In genomic region chr6:96521267-96521624, GRCh38 we compare ENCODE assay signal across 8 cellular contexts. TPM values are rescaled to one million over a fixed set of nuclear protein-coding genes. Genes with fewer than 3 reads are reported as not detected.
DNase-seq lines count a peak whose midpoint lies in the region; ATAC-seq and TF ChIP-seq lines count a peak whose summit lies in the region.

No MANE protein-coding gene starts in this region.

- H3K27me3 Mint-ChIP-seq in MCF 10A (ENCODE audit: insufficient read depth, unreplicated experiment) = no peaks in the 10 kb centered on the region
- H3K27me3 Mint-ChIP-seq in memory B cell = no peaks in the 10 kb centered on the region

- peaks cover 3 to 4% of the 10 kb centered on the region in 2 donors for H3K4me1 ChIP-seq in aorta (ENCODE audit: control insufficient read depth in 1 of 2, insufficient read depth in 2 of 2, low read length in 2 of 2)

- TF ChIP-seq CTCF in MCF 10A (IDR thresholded peaks at IDR 0.05; ENCODE audit: unreplicated experiment) = no peak

- ATAC-seq in HG03432 (IDR thresholded peaks at IDR 0.05; ENCODE audit: unreplicated experiment) = peak; percentile 22
- ATAC-seq in memory B cell (ENCODE audit: low read depth) = peak; percentile 28
- ATAC-seq in aorta (ENCODE audit: low FRiP score) = peak; percentile 51

- peak overlapping the region in 1 of 2 donors; percentile 13 for H3K27ac ChIP-seq in aorta (ENCODE audit: low read depth in 1 of 2, low read length in 2 of 2)

- H3K4me3 ChIP-seq in aorta (ENCODE audit: low read length in 2 of 2) = peak overlapping the region; percentile 79 to 90

- H3K36me3 Mint-ChIP-seq in MCF 10A (ENCODE audit: insufficient read depth, unreplicated experiment) (peaks cover 20% of the 10 kb centered on the region), memory B cell (peaks cover 1% of the 10 kb centered on the region)

- CTCF ChIA-PET in MCF 10A (lab: Yijun Ruan, JAX) = no interaction called here

- POLR2A ChIA-PET in MCF 10A (lab: Yijun Ruan, JAX) = interaction anchor here (0.7 to 0.9 kb wide), 2 partner anchors 24 to 127 kb away, joined by 3 read pairs; no protein-coding TSS in a partner anchor

- H3K36me3 ChIP-seq in aorta (ENCODE audit: control insufficient read depth in 1 of 2, insufficient read depth in 2 of 2, low read length in 1 of 2) = no peaks in the 10 kb centered on the region

- H3K4me3 Mint-ChIP-seq in MCF 10A (ENCODE audit: unreplicated experiment) = peak overlapping the region; percentile 98
- peak overlapping the region; percentile 99 for H3K4me3 Mint-ChIP-seq in memory B cell

- H3K9me3 ChIP-seq in aorta (ENCODE audit: control insufficient read depth, low read length) = no peaks in the 10 kb centered on the region

- BruUV-seq in MCF 10A (replicated peaks; lab: Mats Ljungman, UMichigan) = no TSS peak

- H3K9me3 Mint-ChIP-seq in MCF 10A (ENCODE audit: unreplicated experiment) (no peaks in the 10 kb centered on the region), memory B cell (no peaks in the 10 kb centered on the region)

- H3K4me1 Mint-ChIP-seq in MCF 10A (ENCODE audit: insufficient read depth, unreplicated experiment) (peaks cover 17% of the 10 kb centered on the region), memory B cell (peaks cover 18% of the 10 kb centered on the region)

- peak; percentile 42 for DNase-seq in NCI-H510A treated with DMSO at 0.1 percent for 48 hours (lab: John Stamatoyannopoulos, UW)
- DNase-seq in NCI-H510A (lab: John Stamatoyannopoulos, UW) = no peak
- DNase-seq in MCF 10A (ENCODE audit: unreplicated experiment) = no peak
- no peak for DNase-seq in memory B cell (ENCODE audit: low spot score in 2 of 2)
- no peak for DNase-seq in aorta
- DNase-seq in NK-92 treated with Interleukin-12 subunit alpha and Interleukin-12 subunit beta, amount 100 ng/mL, for 24 hours (lab: John Stamatoyannopoulos, UW) = no peak
- no peak for DNase-seq in SKM-1 (lab: John Stamatoyannopoulos, UW; ENCODE audit: unreplicated experiment)

- H3K27ac Mint-ChIP-seq in MCF 10A (ENCODE audit: low read depth, unreplicated experiment) (peak overlapping the region; percentile 99), memory B cell (peak overlapping the region; percentile 99)

- H3K27me3 ChIP-seq in aorta (ENCODE audit: control insufficient read depth in 1 of 2, insufficient read depth in 2 of 2, low read length in 1 of 2) = no peaks in the 10 kb centered on the region

- intact Hi-C loops in MCF 10A (cut with micrococcal nuclease) (loop anchor here (5.0 kb wide), 1 partner anchor 944 kb away; the partner anchor contains the start of gene MANEA), aorta (cut with DNase I) (loop anchor here (5.0 to 10.0 kb wide), 4 partner anchors 376 to 944 kb away; partner anchors contain the start of genes MANEA (in 1 of the 2), MMS22L (in 1 of the 2) and NDUFAF4 (in 1 of the 2))

- 0% methylated on average over 8 of the region's 8 CpGs for WGBS in aorta, 2 donors

RNA-seq across cellular contexts. Expression of gene UFL1, which starts 0.4 kb away (rescaled TPM):
- total RNA-seq in MCF 10A (2022) (41.6 and 48.0 TPM in 2 replicates), aorta (10 to 100 TPM; 25.3 to 26.9 TPM)
- polyA plus RNA-seq in aorta = 10 to 100 TPM; 10.3 to 18.8 TPM

RNA-seq across cellular contexts. Expression of gene FHL5, which starts 41.7 kb away (rescaled TPM):
- not detected in 2 replicates for total RNA-seq in MCF 10A (2022)
- total RNA-seq in aorta = 100 to 1,000 TPM in 1 of 2 donors, 10 to 100 TPM in 1; 38.3 to 413 TPM
- polyA plus RNA-seq in aorta = 100 to 1,000 TPM in 1 of 2 donors, 10 to 100 TPM in 1; 37.6 to 106 TPM

Comparison
In these comparisons a context has a peak if more than half of its experiments do, and no peak if none do; other contexts are left out.
1. RNA of gene FHL5, which starts 41.7 kb away (total RNA-seq): 38.3 to 413 TPM in aorta; not detected in MCF 10A; every median in the first group is over 10 times any median in the second.
2. Peak in every context shown above with its lines, with median percentiles within 50 percentile points of each other: ATAC-seq.